In the genomic region with DNA sequence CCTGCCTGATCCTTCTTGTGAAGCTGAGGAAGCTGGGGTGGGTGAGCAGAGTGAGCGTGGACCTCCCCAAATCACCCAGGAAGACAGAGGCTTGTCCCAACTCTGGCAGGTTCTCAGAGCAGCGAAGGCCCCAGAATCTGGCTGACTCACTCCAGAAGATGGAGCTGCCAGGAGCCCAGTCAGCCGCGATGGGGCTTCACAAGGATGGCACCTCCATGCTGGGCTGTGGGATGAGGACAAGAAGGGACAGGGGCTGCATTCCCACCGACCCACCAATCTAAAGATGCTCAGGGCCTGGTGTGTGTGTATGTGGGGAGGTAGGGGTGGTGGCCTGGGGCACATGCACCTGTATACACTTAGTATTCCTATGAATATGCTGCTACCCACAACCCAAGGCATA, we compare ENCODE assay signal across 19 cellular contexts. TPM values are rescaled to one million over a fixed set of nuclear protein-coding genes. Genes with fewer than 3 reads are reported as not detected.
DNase-seq lines count a peak whose midpoint lies in the region; ATAC-seq and TF ChIP-seq lines count a peak whose summit lies in the region.
"Had no signal": no experiment of that assay in that cellular context is flagged by ENCODE, and none has a peak within 500 bp of the region (broad histone marks: within the 10 kb centered on the region; RNA-seq: fewer than 3 reads in every experiment).

No MANE protein-coding gene starts in this region.

- no peak overlapping the region for H3K4me3 ChIP-seq in lung
- H3K4me3 ChIP-seq in upper lobe of right lung, result no peak overlapping the region
- no peak overlapping the region for H3K4me3 ChIP-seq in body of pancreas
- H3K4me3 ChIP-seq: A549, GM12878, HAP-1 had no signal

- no peak for TF ChIP-seq CTCF in lung (IDR thresholded peaks at IDR 0.05; ENCODE audit: control extremely low read depth, extremely low read depth)
- TF ChIP-seq CTCF in upper lobe of right lung (IDR thresholded peaks at IDR 0.05), result no peak
- no peak for TF ChIP-seq CTCF in body of pancreas (IDR thresholded peaks at IDR 0.05)

- WGBS in lung, 2 donors, result 88 to 90% methylated on average over 5 of the region's 5 CpGs
- WGBS in body of pancreas, 2 donors, result 81 to 83% methylated on average over 5 of the region's 5 CpGs

- H3K9me3 ChIP-seq in lung (ENCODE audit: control insufficient read depth in 2 of 2, insufficient read depth in 1 of 2, low read length in 1 of 2), result no peaks in the 10 kb centered on the region
- H3K9me3 ChIP-seq in upper lobe of right lung, result no peaks in the 10 kb centered on the region
- no peaks in the 10 kb centered on the region for H3K9me3 ChIP-seq in body of pancreas
- H3K9me3 ChIP-seq: A549, Caco-2, HAP-1 had no signal

- TF ChIP-seq POLR2A in body of pancreas (IDR thresholded peaks at IDR 0.05), result no peak

- no peaks in the 10 kb centered on the region for H3K36me3 ChIP-seq in lung (ENCODE audit: control insufficient read depth in 2 of 2, insufficient read depth in 2 of 2, low read length in 2 of 2)
- H3K36me3 ChIP-seq in upper lobe of right lung, result no peaks in the 10 kb centered on the region
- H3K36me3 ChIP-seq in body of pancreas (replicated peaks in 1 of 2; ENCODE audit: insufficient read depth in 1 of 2, low read depth in 2 of 2), result no peaks in the 10 kb centered on the region
- H3K36me3 ChIP-seq: HAP-1 had no signal

- H3K27ac ChIP-seq in angular gyrus (ENCODE audit: low read depth, low read length) (peak overlapping the region; percentile 39), lung (ENCODE audit: low read depth in 1 of 2, low read length in 1 of 2) (no peak overlapping the region), upper lobe of right lung (no peak overlapping the region), body of pancreas (no peak overlapping the region)
- H3K27ac ChIP-seq: 22Rv1, A549, C4-2B had no signal

- H3K4me1 ChIP-seq in lung (ENCODE audit: control insufficient read depth in 2 of 2, insufficient read depth in 2 of 2, low read length in 2 of 2) (no peaks in the 10 kb centered on the region), upper lobe of right lung (no peaks in the 10 kb centered on the region), body of pancreas (no peaks in the 10 kb centered on the region)
- H3K4me1 ChIP-seq: A549, Caco-2, HAP-1 had no signal

- ATAC-seq in lung (ENCODE audit: insufficient read depth, low FRiP score) (no peak), upper lobe of right lung (peak; percentile 9), body of pancreas (no peak)
- ATAC-seq: A549, GM12878 had no signal

- DNase-seq in DMS 273 (lab: John Stamatoyannopoulos, UW; ENCODE audit: unreplicated experiment), result peak; percentile 33
- no peak for DNase-seq in DMS 273 treated with DMSO at 0.1 percent for 48 hours (lab: John Stamatoyannopoulos, UW)
- peak; percentile 18 for DNase-seq in lung (ENCODE audit: low spot score)
- DNase-seq in upper lobe of right lung, result no peak
- no peak for DNase-seq in body of pancreas
- no peak for DNase-seq in H4 (ENCODE audit: low spot score)
- DNase-seq in NAMALWA (ENCODE audit: low spot score), result no peak
- DNase-seq: AML-193; Caco-2; CD4-positive, alpha-beta T cell; DMS53; DND-41; EL had no signal

- intact Hi-C loops in upper lobe of right lung (cut with DNase I), result no loop called here
- intact Hi-C loops in body of pancreas (cut with DNase I), result loop anchor here (10.0 kb wide), 1 partner anchor 49 kb away; no protein-coding TSS in a partner anchor

- H3K27me3 ChIP-seq in lung (ENCODE audit: control insufficient read depth, insufficient read depth), result no peaks in the 10 kb centered on the region
- no peaks in the 10 kb centered on the region for H3K27me3 ChIP-seq in upper lobe of right lung
- H3K27me3 ChIP-seq in body of pancreas, result no peaks in the 10 kb centered on the region

RNA-seq across cellular contexts. Expression of a gene that starts 52.9 kb away (rescaled TPM):
- total RNA-seq in lung, result 100 to 1,000 TPM; 561 to 715 TPM
- 100 to 1,000 TPM; 320 to 663 TPM for polyA plus RNA-seq in lung
- 628 TPM for total RNA-seq in upper lobe of right lung
- total RNA-seq in body of pancreas, result 100 to 1,000 TPM; 423 to 593 TPM
- 17.7 and 30.8 TPM in 2 replicates for total RNA-seq in H4 (2014; rRNA removed; shearing (Covaris generic))

Comparison
In these comparisons a context has a peak if more than half of its experiments do, and no peak if none do; other contexts are left out.
1. DNase-seq: peak in DMS 273 (single experiment) and lung (single experiment); none in DMS 273 treated with DMSO at 0.1 percent for 48 hours (single experiment), upper lobe of right lung (single experiment), body of pancreas (0 of 4), H4 (single experiment) and NAMALWA (single experiment).
2. RNA of a gene that starts 52.9 kb away (total RNA-seq): 561 to 715 TPM in lung, 628 TPM in upper lobe of right lung (single experiment) and 423 to 593 TPM in body of pancreas; 17.7 to 30.8 TPM in H4; every median in the first group is over 10 times any median in the second.